ENCODE assay signal across 2 cellular contexts in the genomic region with DNA sequence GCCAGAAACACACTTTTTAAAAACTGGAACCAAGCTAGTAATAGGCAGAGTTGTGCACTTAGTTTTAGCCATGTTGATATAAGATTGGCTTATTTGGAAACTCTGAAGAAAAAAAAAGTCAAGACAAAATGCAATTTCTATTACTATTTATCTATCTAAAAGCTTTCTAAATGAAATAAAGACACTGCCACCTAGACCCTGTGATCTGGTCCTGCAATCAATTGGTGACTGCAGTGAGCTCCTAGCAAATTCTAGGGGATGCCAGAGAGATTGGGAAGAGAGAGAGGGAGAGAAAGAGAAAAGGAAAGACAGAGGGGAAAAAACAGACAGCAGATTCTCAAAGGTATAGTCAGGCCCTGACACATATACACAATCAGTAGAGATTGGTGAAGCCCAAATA.
TF ChIP-seq lines count a peak whose summit lies in the region.

No MANE protein-coding gene starts in this region.

TF ChIP-seq in SK-N-SH, 30 proteins besides CTCF, POLR2A, EP300 and RAD21 (continued from another document):
- TF ChIP-seq, protein P1, sequence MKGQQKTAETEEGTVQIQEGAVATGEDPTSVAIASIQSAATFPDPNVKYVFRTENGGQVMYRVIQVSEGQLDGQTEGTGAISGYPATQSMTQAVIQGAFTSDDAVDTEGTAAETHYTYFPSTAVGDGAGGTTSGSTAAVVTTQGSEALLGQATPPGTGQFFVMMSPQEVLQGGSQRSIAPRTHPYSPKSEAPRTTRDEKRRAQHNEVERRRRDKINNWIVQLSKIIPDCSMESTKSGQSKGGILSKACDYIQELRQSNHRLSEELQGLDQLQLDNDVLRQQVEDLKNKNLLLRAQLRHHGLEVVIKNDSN (IDR thresholded peaks at IDR 0.05; ENCODE audit: borderline replicate concordance, low read depth), result no peak
- TF ChIP-seq NRF1 (IDR thresholded peaks at IDR 0.05; ENCODE audit: low read depth, low read length) (no peak), TAF1 (IDR thresholded peaks at IDR 0.05; ENCODE audit: borderline replicate concordance, low read depth, low read length) (no peak)

TF ChIP-seq in SK-N-SH treated with all-trans-retinoic acid at 6 μM for 48 hours, 23 proteins besides CTCF, POLR2A, EP300 and RAD21 (continued from another document):
- TF ChIP-seq PPARA (CRISPR knock-in tag; IDR thresholded peaks at IDR 0.05; ENCODE audit: borderline replicate concordance) (no peak), GLIS3 (CRISPR knock-in tag; IDR thresholded peaks at IDR 0.05) (no peak), ZNF565 (CRISPR knock-in tag; conservative IDR thresholded peaks at IDR 0.05; ENCODE audit: low read depth) (no peak), ZFP30 (CRISPR knock-in tag; IDR thresholded peaks at IDR 0.05) (no peak)
- TF ChIP-seq, protein P2, sequence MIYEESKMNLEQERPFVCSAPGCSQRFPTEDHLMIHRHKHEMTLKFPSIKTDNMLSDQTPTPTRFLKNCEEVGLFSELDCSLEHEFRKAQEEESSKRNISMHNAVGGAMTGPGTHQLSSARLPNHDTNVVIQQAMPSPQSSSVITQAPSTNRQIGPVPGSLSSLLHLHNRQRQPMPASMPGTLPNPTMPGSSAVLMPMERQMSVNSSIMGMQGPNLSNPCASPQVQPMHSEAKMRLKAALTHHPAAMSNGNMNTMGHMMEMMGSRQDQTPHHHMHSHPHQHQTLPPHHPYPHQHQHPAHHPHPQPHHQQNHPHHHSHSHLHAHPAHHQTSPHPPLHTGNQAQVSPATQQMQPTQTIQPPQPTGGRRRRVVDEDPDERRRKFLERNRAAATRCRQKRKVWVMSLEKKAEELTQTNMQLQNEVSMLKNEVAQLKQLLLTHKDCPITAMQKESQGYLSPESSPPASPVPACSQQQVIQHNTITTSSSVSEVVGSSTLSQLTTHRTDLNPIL (CRISPR knock-in tag; IDR thresholded peaks at IDR 0.05; ENCODE audit: low read depth), result no peak
